In the genomic region with DNA sequence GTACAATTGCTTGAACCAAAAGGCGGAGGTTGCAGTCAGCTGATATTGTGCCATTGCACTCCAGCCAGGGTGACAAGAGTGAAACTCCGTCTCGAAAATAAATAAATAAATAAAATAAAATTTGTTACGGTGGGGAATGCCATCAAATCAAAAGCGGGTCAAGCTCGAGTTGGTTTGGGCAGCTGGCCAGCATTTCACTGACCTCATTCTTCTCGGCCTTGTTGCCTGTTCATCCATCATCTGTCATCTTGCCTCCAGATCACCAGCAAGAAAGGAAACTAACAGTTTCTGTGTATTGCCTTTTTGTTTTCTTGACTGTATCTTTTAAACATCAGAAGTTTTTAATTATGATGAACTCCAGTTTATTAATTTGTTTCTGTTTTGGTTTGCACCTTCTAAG, we compare ENCODE assay signal across 19 cellular contexts.
"Had no signal": no experiment of that assay in that cellular context is flagged by ENCODE, and none has a peak within 500 bp of the region (broad histone marks: within the 10 kb centered on the region; RNA-seq: fewer than 3 reads in every experiment).

No MANE protein-coding gene starts in this region.

- H3K27me3 ChIP-seq: dorsolateral prefrontal cortex, suprapubic skin had no signal

- H3K4me3 Mint-ChIP-seq: activated CD4-positive, alpha-beta memory T cell treated with anti-CD3 and anti-CD28 coated beads for 36 hours; activated naive CD8-positive, alpha-beta T cell treated with anti-CD3 and anti-CD28 coated beads, Interleukin-2, amount 50 U/mL, for 24 hours; brain; central memory CD8-positive, alpha-beta T cell; nephron had no signal

- H3K4me1 ChIP-seq: left ventricle myocardium inferior, prostate gland, suprapubic skin had no signal

- H3K36me3 ChIP-seq: left ventricle myocardium inferior, prostate gland, suprapubic skin had no signal

- H3K4me1 Mint-ChIP-seq: activated naive CD8-positive, alpha-beta T cell treated with anti-CD3 and anti-CD28 coated beads, Interleukin-2, amount 50 U/mL, for 24 hours; brain; central memory CD8-positive, alpha-beta T cell had no signal

- H3K27ac ChIP-seq: dorsolateral prefrontal cortex, left ventricle myocardium inferior, prostate gland, suprapubic skin had no signal

- H3K27ac Mint-ChIP-seq: activated CD4-positive, alpha-beta memory T cell treated with anti-CD3 and anti-CD28 coated beads for 36 hours; activated naive CD8-positive, alpha-beta T cell treated with anti-CD3 and anti-CD28 coated beads, Interleukin-2, amount 50 U/mL, for 24 hours; nephron had no signal

- H3K9me3 Mint-ChIP-seq: activated CD4-positive, alpha-beta memory T cell treated with anti-CD3 and anti-CD28 coated beads for 36 hours had no signal

- H3K9me3 ChIP-seq: prostate gland, suprapubic skin had no signal

- H3K4me3 ChIP-seq: dorsolateral prefrontal cortex, left ventricle myocardium inferior, prostate gland, suprapubic skin had no signal

- DNase-seq: activated CD4-positive, alpha-beta memory T cell treated with anti-CD3 and anti-CD28 coated beads for 36 hours; activated naive CD4-positive, alpha-beta T cell; activated naive CD8-positive, alpha-beta T cell treated with anti-CD3 and anti-CD28 coated beads, Interleukin-2, amount 50 U/mL, for 24 hours; activated T-cell treated with anti-CD3 and anti-CD28 coated beads, Interleukin-2, amount 50 U/mL, for 48 hours; foreskin fibroblast; left ventricle myocardium inferior; mesenchymal stem cell; occipital lobe; stimulated activated CD4-positive, alpha-beta T cell treated with anti-CD3 and anti-CD28 coated beads, Interleukin-4, amount 100 ng/mL, for 1 hour; stimulated activated CD8-positive, alpha-beta memory T cell treated with anti-CD3 and anti-CD28 coated beads, Interleukin-4, amount 100 ng/mL, for 48 hours; stimulated activated naive CD8-positive, alpha-beta T cell treated with anti-CD3 and anti-CD28 coated beads, Interleukin-15, Interleukin-2, amounts not matched to agents 100 U/mL and 50 U/mL, for 24 hours; T-helper 9 cell had no signal

- H3K36me3 Mint-ChIP-seq: activated CD4-positive, alpha-beta memory T cell treated with anti-CD3 and anti-CD28 coated beads for 36 hours; brain had no signal

- ATAC-seq: activated naive CD8-positive, alpha-beta T cell treated with anti-CD3 and anti-CD28 coated beads, Interleukin-2, amount 50 U/mL, for 24 hours; esophagus mucosa; stimulated activated naive CD8-positive, alpha-beta T cell treated with anti-CD3 and anti-CD28 coated beads, Interleukin-15, Interleukin-2, amounts not matched to agents 100 U/mL and 50 U/mL, for 24 hours had no signal
